Comparison of ENCODE assay signal across 1 cellular context in the genomic region with DNA sequence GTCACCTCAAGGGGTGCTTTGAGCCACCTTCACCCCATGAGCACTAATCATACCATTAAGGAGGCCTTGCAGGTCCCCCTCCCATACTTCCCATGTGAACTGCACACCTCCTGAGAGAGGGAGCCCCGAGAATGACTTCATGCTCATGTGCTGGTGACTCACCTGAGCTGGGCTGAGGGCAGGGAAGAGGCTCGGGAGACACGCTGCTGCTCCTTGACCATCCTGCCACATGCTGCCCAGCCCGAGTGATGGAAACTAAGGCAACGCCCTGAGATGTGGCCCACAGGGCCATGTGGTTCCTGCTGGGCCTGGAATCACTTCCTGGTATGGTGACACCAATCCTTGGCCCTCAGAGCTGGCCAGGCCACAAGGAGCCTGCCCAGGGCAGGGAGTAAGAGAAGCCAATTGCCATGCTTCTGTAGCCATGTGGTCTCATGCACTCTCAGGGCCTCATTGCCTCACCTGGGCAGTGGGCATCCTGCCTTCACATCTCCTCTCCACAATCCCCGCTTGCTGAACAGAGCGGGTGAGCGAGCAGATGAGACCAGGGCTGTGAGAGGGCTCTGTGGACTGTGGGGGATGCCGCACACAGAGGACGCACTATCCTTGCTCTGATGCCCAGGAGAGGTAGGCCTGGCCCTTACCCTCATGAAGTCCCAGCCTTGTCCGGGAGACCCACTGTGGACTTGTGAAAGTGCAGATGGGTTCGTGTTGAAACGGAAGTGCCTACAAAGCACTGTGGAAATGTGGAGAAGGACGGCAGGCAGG.
TF ChIP-seq lines count a peak whose summit lies in the region.

No MANE protein-coding gene starts in this region.

TF ChIP-seq in HEK293, 187 proteins besides CTCF, POLR2A, EP300 and RAD21 (continued from another document and continues in another):
- TF ChIP-seq, protein P1, sequence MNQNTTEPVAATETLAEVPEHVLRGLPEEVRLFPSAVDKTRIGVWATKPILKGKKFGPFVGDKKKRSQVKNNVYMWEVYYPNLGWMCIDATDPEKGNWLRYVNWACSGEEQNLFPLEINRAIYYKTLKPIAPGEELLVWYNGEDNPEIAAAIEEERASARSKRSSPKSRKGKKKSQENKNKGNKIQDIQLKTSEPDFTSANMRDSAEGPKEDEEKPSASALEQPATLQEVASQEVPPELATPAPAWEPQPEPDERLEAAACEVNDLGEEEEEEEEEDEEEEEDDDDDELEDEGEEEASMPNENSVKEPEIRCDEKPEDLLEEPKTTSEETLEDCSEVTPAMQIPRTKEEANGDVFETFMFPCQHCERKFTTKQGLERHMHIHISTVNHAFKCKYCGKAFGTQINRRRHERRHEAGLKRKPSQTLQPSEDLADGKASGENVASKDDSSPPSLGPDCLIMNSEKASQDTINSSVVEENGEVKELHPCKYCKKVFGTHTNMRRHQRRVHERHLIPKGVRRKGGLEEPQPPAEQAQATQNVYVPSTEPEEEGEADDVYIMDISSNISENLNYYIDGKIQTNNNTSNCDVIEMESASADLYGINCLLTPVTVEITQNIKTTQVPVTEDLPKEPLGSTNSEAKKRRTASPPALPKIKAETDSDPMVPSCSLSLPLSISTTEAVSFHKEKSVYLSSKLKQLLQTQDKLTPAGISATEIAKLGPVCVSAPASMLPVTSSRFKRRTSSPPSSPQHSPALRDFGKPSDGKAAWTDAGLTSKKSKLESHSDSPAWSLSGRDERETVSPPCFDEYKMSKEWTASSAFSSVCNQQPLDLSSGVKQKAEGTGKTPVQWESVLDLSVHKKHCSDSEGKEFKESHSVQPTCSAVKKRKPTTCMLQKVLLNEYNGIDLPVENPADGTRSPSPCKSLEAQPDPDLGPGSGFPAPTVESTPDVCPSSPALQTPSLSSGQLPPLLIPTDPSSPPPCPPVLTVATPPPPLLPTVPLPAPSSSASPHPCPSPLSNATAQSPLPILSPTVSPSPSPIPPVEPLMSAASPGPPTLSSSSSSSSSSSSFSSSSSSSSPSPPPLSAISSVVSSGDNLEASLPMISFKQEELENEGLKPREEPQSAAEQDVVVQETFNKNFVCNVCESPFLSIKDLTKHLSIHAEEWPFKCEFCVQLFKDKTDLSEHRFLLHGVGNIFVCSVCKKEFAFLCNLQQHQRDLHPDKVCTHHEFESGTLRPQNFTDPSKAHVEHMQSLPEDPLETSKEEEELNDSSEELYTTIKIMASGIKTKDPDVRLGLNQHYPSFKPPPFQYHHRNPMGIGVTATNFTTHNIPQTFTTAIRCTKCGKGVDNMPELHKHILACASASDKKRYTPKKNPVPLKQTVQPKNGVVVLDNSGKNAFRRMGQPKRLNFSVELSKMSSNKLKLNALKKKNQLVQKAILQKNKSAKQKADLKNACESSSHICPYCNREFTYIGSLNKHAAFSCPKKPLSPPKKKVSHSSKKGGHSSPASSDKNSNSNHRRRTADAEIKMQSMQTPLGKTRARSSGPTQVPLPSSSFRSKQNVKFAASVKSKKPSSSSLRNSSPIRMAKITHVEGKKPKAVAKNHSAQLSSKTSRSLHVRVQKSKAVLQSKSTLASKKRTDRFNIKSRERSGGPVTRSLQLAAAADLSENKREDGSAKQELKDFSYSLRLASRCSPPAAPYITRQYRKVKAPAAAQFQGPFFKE (tag by site-specific recombination; IDR thresholded peaks at IDR 0.05; ENCODE audit: borderline replicate concordance), result no peak
- TF ChIP-seq ZSCAN30 (tag by site-specific recombination; IDR thresholded peaks at IDR 0.05) (no peak), ZNF184 (tag by site-specific recombination; IDR thresholded peaks at IDR 0.05) (no peak), OVOL3 (tag by site-specific recombination; IDR thresholded peaks at IDR 0.05) (no peak), ZNF335 (tag by site-specific recombination; conservative IDR thresholded peaks at IDR 0.05) (0 out of 2 replicates have a peak, but pooled peaks have one; percentile 43), ZNF654 (tag by site-specific recombination; IDR thresholded peaks at IDR 0.05; ENCODE audit: low read depth) (no peak), ZNF394 (tag by site-specific recombination; IDR thresholded peaks at IDR 0.05; ENCODE audit: borderline replicate concordance) (peak; percentile 58; the same call in 1 of the 2 replicates), ZNF157 (tag by site-specific recombination; IDR thresholded peaks at IDR 0.05) (no peak), ZNF221 (tag by site-specific recombination; IDR thresholded peaks at IDR 0.05; ENCODE audit: borderline replicate concordance) (no peak), ZNF843 (tag by site-specific recombination; IDR thresholded peaks at IDR 0.05) (no peak), ZNF626 (tag by site-specific recombination; IDR thresholded peaks at IDR 0.05) (no peak), BCL11A (tag by site-specific recombination; IDR thresholded peaks at IDR 0.05; ENCODE audit: low read depth) (no peak), ZNF140 (tag by site-specific recombination; IDR thresholded peaks at IDR 0.05) (no peak), ZNF791 (tag by site-specific recombination; IDR thresholded peaks at IDR 0.05) (no peak), ZSCAN16 (tag by site-specific recombination; IDR thresholded peaks at IDR 0.05) (no peak), ZNF596 (tag by site-specific recombination; IDR thresholded peaks at IDR 0.05) (no peak), ZNF433 (tag by site-specific recombination; IDR thresholded peaks at IDR 0.05; ENCODE audit: low read depth) (no peak), ZNF560 (tag by site-specific recombination; IDR thresholded peaks at IDR 0.05; ENCODE audit: borderline replicate concordance) (no peak), HOXC10 (CRISPR knock-in tag; IDR thresholded peaks at IDR 0.05) (no peak), ZNF629 (tag by site-specific recombination; IDR thresholded peaks at IDR 0.05) (0 out of 2 replicates have a peak, but pooled peaks have one; percentile 18), MEIS1 (CRISPR knock-in tag; IDR thresholded peaks at IDR 0.05; ENCODE audit: borderline replicate concordance) (no peak), HOXA7 (CRISPR knock-in tag; IDR thresholded peaks at IDR 0.05; ENCODE audit: borderline replicate concordance) (no peak), ZNF837 (tag by site-specific recombination; IDR thresholded peaks at IDR 0.05) (no peak), ZNF138 (tag by site-specific recombination; IDR thresholded peaks at IDR 0.05; ENCODE audit: borderline replicate concordance) (no peak)
- TF ChIP-seq, protein P2, sequence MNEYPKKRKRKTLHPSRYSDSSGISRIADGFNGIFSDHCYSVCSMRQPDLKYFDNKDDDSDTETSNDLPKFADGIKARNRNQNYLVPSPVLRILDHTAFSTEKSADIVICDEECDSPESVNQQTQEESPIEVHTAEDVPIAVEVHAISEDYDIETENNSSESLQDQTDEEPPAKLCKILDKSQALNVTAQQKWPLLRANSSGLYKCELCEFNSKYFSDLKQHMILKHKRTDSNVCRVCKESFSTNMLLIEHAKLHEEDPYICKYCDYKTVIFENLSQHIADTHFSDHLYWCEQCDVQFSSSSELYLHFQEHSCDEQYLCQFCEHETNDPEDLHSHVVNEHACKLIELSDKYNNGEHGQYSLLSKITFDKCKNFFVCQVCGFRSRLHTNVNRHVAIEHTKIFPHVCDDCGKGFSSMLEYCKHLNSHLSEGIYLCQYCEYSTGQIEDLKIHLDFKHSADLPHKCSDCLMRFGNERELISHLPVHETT (tag by site-specific recombination; IDR thresholded peaks at IDR 0.05), result no peak
- TF ChIP-seq, protein P3, sequence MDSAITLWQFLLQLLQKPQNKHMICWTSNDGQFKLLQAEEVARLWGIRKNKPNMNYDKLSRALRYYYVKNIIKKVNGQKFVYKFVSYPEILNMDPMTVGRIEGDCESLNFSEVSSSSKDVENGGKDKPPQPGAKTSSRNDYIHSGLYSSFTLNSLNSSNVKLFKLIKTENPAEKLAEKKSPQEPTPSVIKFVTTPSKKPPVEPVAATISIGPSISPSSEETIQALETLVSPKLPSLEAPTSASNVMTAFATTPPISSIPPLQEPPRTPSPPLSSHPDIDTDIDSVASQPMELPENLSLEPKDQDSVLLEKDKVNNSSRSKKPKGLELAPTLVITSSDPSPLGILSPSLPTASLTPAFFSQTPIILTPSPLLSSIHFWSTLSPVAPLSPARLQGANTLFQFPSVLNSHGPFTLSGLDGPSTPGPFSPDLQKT (IDR thresholded peaks at IDR 0.05; ENCODE audit: borderline replicate concordance, low read depth, low read length), result no peak
- TF ChIP-seq, protein P4, sequence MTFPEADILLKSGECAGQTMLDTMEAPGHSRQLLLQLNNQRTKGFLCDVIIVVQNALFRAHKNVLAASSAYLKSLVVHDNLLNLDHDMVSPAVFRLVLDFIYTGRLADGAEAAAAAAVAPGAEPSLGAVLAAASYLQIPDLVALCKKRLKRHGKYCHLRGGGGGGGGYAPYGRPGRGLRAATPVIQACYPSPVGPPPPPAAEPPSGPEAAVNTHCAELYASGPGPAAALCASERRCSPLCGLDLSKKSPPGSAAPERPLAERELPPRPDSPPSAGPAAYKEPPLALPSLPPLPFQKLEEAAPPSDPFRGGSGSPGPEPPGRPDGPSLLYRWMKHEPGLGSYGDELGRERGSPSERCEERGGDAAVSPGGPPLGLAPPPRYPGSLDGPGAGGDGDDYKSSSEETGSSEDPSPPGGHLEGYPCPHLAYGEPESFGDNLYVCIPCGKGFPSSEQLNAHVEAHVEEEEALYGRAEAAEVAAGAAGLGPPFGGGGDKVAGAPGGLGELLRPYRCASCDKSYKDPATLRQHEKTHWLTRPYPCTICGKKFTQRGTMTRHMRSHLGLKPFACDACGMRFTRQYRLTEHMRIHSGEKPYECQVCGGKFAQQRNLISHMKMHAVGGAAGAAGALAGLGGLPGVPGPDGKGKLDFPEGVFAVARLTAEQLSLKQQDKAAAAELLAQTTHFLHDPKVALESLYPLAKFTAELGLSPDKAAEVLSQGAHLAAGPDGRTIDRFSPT (tag by site-specific recombination; IDR thresholded peaks at IDR 0.05), result peak; percentile 84
- TF ChIP-seq, protein P5, sequence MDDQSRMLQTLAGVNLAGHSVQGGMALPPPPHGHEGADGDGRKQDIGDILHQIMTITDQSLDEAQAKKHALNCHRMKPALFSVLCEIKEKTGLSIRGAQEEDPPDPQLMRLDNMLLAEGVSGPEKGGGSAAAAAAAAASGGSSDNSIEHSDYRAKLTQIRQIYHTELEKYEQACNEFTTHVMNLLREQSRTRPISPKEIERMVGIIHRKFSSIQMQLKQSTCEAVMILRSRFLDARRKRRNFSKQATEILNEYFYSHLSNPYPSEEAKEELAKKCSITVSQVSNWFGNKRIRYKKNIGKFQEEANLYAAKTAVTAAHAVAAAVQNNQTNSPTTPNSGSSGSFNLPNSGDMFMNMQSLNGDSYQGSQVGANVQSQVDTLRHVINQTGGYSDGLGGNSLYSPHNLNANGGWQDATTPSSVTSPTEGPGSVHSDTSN (CRISPR knock-in tag; IDR thresholded peaks at IDR 0.05), result no peak
- TF ChIP-seq, protein P6, sequence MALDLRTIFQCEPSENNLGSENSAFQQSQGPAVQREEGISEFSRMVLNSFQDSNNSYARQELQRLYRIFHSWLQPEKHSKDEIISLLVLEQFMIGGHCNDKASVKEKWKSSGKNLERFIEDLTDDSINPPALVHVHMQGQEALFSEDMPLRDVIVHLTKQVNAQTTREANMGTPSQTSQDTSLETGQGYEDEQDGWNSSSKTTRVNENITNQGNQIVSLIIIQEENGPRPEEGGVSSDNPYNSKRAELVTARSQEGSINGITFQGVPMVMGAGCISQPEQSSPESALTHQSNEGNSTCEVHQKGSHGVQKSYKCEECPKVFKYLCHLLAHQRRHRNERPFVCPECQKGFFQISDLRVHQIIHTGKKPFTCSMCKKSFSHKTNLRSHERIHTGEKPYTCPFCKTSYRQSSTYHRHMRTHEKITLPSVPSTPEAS (tag by site-specific recombination; IDR thresholded peaks at IDR 0.05), result no peak
- TF ChIP-seq, protein P7, sequence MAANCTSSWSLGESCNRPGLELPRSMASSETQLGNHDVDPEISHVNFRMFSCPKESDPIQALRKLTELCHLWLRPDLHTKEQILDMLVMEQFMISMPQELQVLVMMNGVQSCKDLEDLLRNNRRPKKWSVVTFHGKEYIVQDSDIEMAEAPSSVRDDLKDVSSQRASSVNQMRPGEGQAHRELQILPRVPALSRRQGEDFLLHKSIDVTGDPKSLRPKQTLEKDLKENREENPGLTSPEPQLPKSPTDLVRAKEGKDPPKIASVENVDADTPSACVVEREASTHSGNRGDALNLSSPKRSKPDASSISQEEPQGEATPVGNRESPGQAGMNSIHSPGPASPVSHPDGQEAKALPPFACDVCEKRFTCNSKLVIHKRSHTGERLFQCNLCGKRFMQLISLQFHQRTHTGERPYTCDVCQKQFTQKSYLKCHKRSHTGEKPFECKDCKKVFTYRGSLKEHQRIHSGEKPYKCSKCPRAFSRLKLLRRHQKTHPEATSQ (tag by site-specific recombination; IDR thresholded peaks at IDR 0.05), result no peak
- TF ChIP-seq, protein P8, sequence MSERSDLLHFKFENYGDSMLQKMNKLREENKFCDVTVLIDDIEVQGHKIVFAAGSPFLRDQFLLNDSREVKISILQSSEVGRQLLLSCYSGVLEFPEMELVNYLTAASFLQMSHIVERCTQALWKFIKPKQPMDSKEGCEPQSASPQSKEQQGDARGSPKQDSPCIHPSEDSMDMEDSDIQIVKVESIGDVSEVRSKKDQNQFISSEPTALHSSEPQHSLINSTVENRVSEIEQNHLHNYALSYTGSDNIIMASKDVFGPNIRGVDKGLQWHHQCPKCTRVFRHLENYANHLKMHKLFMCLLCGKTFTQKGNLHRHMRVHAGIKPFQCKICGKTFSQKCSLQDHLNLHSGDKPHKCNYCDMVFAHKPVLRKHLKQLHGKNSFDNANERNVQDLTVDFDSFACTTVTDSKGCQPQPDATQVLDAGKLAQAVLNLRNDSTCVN (tag by site-specific recombination; optimal IDR thresholded peaks at IDR 0.05), result no peak
- TF ChIP-seq, protein P9, sequence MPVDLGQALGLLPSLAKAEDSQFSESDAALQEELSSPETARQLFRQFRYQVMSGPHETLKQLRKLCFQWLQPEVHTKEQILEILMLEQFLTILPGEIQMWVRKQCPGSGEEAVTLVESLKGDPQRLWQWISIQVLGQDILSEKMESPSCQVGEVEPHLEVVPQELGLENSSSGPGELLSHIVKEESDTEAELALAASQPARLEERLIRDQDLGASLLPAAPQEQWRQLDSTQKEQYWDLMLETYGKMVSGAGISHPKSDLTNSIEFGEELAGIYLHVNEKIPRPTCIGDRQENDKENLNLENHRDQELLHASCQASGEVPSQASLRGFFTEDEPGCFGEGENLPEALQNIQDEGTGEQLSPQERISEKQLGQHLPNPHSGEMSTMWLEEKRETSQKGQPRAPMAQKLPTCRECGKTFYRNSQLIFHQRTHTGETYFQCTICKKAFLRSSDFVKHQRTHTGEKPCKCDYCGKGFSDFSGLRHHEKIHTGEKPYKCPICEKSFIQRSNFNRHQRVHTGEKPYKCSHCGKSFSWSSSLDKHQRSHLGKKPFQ (tag by site-specific recombination; IDR thresholded peaks at IDR 0.05), result no peak
- TF ChIP-seq, protein P10, sequence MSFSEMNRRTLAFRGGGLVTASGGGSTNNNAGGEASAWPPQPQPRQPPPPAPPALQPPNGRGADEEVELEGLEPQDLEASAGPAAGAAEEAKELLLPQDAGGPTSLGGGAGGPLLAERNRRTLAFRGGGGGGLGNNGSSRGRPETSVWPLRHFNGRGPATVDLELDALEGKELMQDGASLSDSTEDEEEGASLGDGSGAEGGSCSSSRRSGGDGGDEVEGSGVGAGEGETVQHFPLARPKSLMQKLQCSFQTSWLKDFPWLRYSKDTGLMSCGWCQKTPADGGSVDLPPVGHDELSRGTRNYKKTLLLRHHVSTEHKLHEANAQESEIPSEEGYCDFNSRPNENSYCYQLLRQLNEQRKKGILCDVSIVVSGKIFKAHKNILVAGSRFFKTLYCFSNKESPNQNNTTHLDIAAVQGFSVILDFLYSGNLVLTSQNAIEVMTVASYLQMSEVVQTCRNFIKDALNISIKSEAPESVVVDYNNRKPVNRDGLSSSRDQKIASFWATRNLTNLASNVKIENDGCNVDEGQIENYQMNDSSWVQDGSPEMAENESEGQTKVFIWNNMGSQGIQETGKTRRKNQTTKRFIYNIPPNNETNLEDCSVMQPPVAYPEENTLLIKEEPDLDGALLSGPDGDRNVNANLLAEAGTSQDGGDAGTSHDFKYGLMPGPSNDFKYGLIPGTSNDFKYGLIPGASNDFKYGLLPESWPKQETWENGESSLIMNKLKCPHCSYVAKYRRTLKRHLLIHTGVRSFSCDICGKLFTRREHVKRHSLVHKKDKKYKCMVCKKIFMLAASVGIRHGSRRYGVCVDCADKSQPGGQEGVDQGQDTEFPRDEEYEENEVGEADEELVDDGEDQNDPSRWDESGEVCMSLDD (tag by site-specific recombination; IDR thresholded peaks at IDR 0.05), result no peak
